18 cellular contexts compared by ENCODE assay signal in genomic region chr16:31132979-31133599, GRCh38. TPM values are rescaled to one million over a fixed set of nuclear protein-coding genes. Genes with fewer than 3 reads are reported as not detected.
DNase-seq lines count a peak whose midpoint lies in the region; ATAC-seq and TF ChIP-seq lines count a peak whose summit lies in the region.
"Had no signal": no experiment of that assay in that cellular context is flagged by ENCODE, and none has a peak within 500 bp of the region (broad histone marks: within the 10 kb centered on the region; RNA-seq: fewer than 3 reads in every experiment).

No MANE protein-coding gene starts in this region.

- no peak for TF ChIP-seq CTCF in breast epithelium (IDR thresholded peaks at IDR 0.05)

- H3K18ac ChIP-seq in mesenchymal stem cell (ENCODE audit: low read depth in 1 of 2, low read length in 2 of 2): no peak overlapping the region

- H3K27me3 ChIP-seq in H7 (ENCODE audit: control insufficient read depth, insufficient read depth, low read length) (no peaks in the 10 kb centered on the region), breast epithelium (no peaks in the 10 kb centered on the region), mesenchymal stem cell (ENCODE audit: control insufficient read depth in 1 of 2, insufficient read depth in 1 of 2, low read length in 2 of 2) (peaks cover 8 to 13% of the 10 kb centered on the region in 2 experiments)

- no peak overlapping the region for H2AFZ ChIP-seq in mesenchymal stem cell (ENCODE audit: low read depth, low read length)

- ATAC-seq in stimulated activated naive B cell treated with anti-CD40 and anti-IgM and Interleukin-4, amounts not matched to agents 10 μg/mL and 1 μg/mL and 100 μg/mL, for 72 hours (replicated peaks): no peak
- ATAC-seq in HG03442 (IDR thresholded peaks at IDR 0.05; ENCODE audit: unreplicated experiment) (no peak), GM19328 (IDR thresholded peaks at IDR 0.05; ENCODE audit: unreplicated experiment) (no peak)
- ATAC-seq: sciatic nerve had no signal

- peak overlapping the region; percentile 10 for H3K27ac Mint-ChIP-seq in stimulated activated naive B cell treated with anti-CD40 and anti-IgM and Interleukin-4, amounts not matched to agents 10 μg/mL and 1 μg/mL and 100 μg/mL, for 72 hours

- TF ChIP-seq POLR2A in breast epithelium (IDR thresholded peaks at IDR 0.05): no peak

- no peak overlapping the region for H3K4me2 ChIP-seq in mesenchymal stem cell (ENCODE audit: low read length, poor library complexity, severe bottlenecking)
- H3K4me2 ChIP-seq: SK-N-SH had no signal

- DNase-seq in H7 (peak; percentile 36), breast epithelium (ENCODE audit: low spot score in 2 of 2) (no peak), mesenchymal stem cell (no peak), anterior cingulate cortex (lab: John Stamatoyannopoulos, UW) (no peak), NCI-H2196 (lab: John Stamatoyannopoulos, UW; ENCODE audit: unreplicated experiment) (no peak)
- DNase-seq in stimulated activated naive B cell treated with anti-CD40 and anti-IgM and Interleukin-4, amounts not matched to agents 10 μg/mL and 1 μg/mL and 100 μg/mL, for 72 hours: no peak
- DNase-seq: activated gamma-delta T cell treated with Interleukin-2 at 50 U/mL for 16 hours; IMR-90; NCI-H2029; occipital lobe; SK-N-SH; stimulated activated CD4-positive, alpha-beta T cell treated with anti-CD3 and anti-CD28 coated beads, Interleukin-1b, Interleukin-23, amount 100 ng/mL, for 48 hours had no signal

- H3K9me3 Mint-ChIP-seq in stimulated activated naive B cell treated with anti-CD40 and anti-IgM and Interleukin-4, amounts not matched to agents 10 μg/mL and 1 μg/mL and 100 μg/mL, for 72 hours: no peaks in the 10 kb centered on the region

- H3K4me1 ChIP-seq in breast epithelium (peaks cover 4 to 50% of the 10 kb centered on the region in 2 donors), mesenchymal stem cell (ENCODE audit: control insufficient read depth, insufficient read depth, low read depth, low read length) (peaks cover 4% of the 10 kb centered on the region)

- H3K27me3 Mint-ChIP-seq in stimulated activated naive B cell treated with anti-CD40 and anti-IgM and Interleukin-4, amounts not matched to agents 10 μg/mL and 1 μg/mL and 100 μg/mL, for 72 hours: no peaks in the 10 kb centered on the region

- no peak overlapping the region for H2BK120ac ChIP-seq in mesenchymal stem cell (ENCODE audit: low read depth, low read length)

- H3K4ac ChIP-seq in mesenchymal stem cell (ENCODE audit: low read depth in 1 of 2, low read length in 2 of 2): no peak overlapping the region

- H4K8ac ChIP-seq in mesenchymal stem cell (ENCODE audit: low read length): peak overlapping the region; percentile 52

- no peak overlapping the region for H3K4me3 Mint-ChIP-seq in stimulated activated naive B cell treated with anti-CD40 and anti-IgM and Interleukin-4, amounts not matched to agents 10 μg/mL and 1 μg/mL and 100 μg/mL, for 72 hours

- H3K36me3 ChIP-seq in H7 (replicated peaks; ENCODE audit: control insufficient read depth, insufficient read depth, low read length): peaks cover 13% of the 10 kb centered on the region
- H3K36me3 ChIP-seq in breast epithelium: no peaks in the 10 kb centered on the region
- peaks cover 20 to 47% of the 10 kb centered on the region in 2 experiments for H3K36me3 ChIP-seq in mesenchymal stem cell (ENCODE audit: control insufficient read depth in 1 of 2, insufficient read depth in 2 of 2, low read depth in 1 of 2, low read length in 2 of 2)

- intact Hi-C loops in breast epithelium (cut with DNase I; ENCODE audit: low total_unique reads): no loop called here

- H3K9me3 ChIP-seq in breast epithelium: no peaks in the 10 kb centered on the region
- no peaks in the 10 kb centered on the region for H3K9me3 ChIP-seq in mesenchymal stem cell (ENCODE audit: control insufficient read depth, low read length)
- H3K9me3 ChIP-seq: esophagus muscularis mucosa, SK-N-SH had no signal

- no peak overlapping the region for H4K91ac ChIP-seq in mesenchymal stem cell (ENCODE audit: low read length)

- H2BK12ac ChIP-seq in mesenchymal stem cell (ENCODE audit: low read length in 2 of 2): no peak overlapping the region

- H3K27ac ChIP-seq in breast epithelium: peak overlapping the region; percentile 95
- H3K27ac ChIP-seq in mesenchymal stem cell (ENCODE audit: low read length, poor library complexity, severe bottlenecking): no peak overlapping the region
- H3K27ac ChIP-seq: esophagus muscularis mucosa had no signal

- H3K36me3 Mint-ChIP-seq in stimulated activated naive B cell treated with anti-CD40 and anti-IgM and Interleukin-4, amounts not matched to agents 10 μg/mL and 1 μg/mL and 100 μg/mL, for 72 hours: peaks cover 22 to 31% of the 10 kb centered on the region in 2 donors

- H3K79me1 ChIP-seq in mesenchymal stem cell (replicated peaks; ENCODE audit: low read length, poor library complexity, severe bottlenecking): no peaks in the 10 kb centered on the region

- H3K4me3 ChIP-seq in H7 (ENCODE audit: insufficient read depth, low read depth, low read length) (no peak overlapping the region), breast epithelium (peak overlapping the region in 1 of 3 donors; percentile 68), mesenchymal stem cell (ENCODE audit: insufficient read depth in 1 of 2, low read depth in 1 of 2, low read length in 2 of 2) (no peak overlapping the region)
- H3K4me3 ChIP-seq: esophagus muscularis mucosa had no signal

- H3K23ac ChIP-seq in mesenchymal stem cell (ENCODE audit: low read length in 2 of 2): no peak overlapping the region

- no peak overlapping the region for H2BK15ac ChIP-seq in mesenchymal stem cell (ENCODE audit: low read depth, poor library complexity, severe bottlenecking)

- H2BK5ac ChIP-seq in mesenchymal stem cell (ENCODE audit: low read depth, low read length, poor library complexity, severe bottlenecking): no peak overlapping the region

- peaks cover 1 to 6% of the 10 kb centered on the region in 2 donors for H3K4me1 Mint-ChIP-seq in stimulated activated naive B cell treated with anti-CD40 and anti-IgM and Interleukin-4, amounts not matched to agents 10 μg/mL and 1 μg/mL and 100 μg/mL, for 72 hours

- no peak overlapping the region for H2AK5ac ChIP-seq in mesenchymal stem cell (ENCODE audit: low read length, severe bottlenecking)

- H3K9ac ChIP-seq in mesenchymal stem cell (ENCODE audit: low read length): no peak overlapping the region
- H3K9ac ChIP-seq: SK-N-SH had no signal

- H3K14ac ChIP-seq in mesenchymal stem cell (ENCODE audit: low read length in 2 of 2): no peak overlapping the region

- WGBS in mesenchymal stem cell: 82% methylated on average over 7 of the region's 7 CpGs

RNA-seq across cellular contexts. Expression of gene PRSS8, which starts 2.4 kb away (rescaled TPM):
- total RNA-seq in H7 (2014; rRNA removed; shearing (Covaris generic)): 57.1 and 65.4 TPM in 2 replicates
- 10 to 100 TPM in 2 of 3 donors, not detected in 1; 23.6 to 54.4 TPM for total RNA-seq in breast epithelium
- polyA plus RNA-seq in mesenchymal stem cell (2013, experiment 1 of 2): not detected
- not detected for polyA plus RNA-seq in mesenchymal stem cell (2013, experiment 2 of 2)
- total RNA-seq: G401, IMR-90, NCI-H460, occipital lobe, sciatic nerve had no signal
- polyA plus RNA-seq: IMR-90 had no signal

RNA-seq across cellular contexts. Expression of gene KAT8, which starts 15.6 kb away (rescaled TPM):
- 61.7 and 77.2 TPM in 2 replicates for total RNA-seq in H7 (2014; rRNA removed; shearing (Covaris generic))
- 10 to 100 TPM; 53.6 to 85.0 (median 67.8) TPM for total RNA-seq in breast epithelium
- polyA plus RNA-seq in mesenchymal stem cell (2013, experiment 1 of 2): 21.2 TPM
- polyA plus RNA-seq in mesenchymal stem cell (2013, experiment 2 of 2): 20.3 TPM

RNA-seq across cellular contexts. Expression of gene PRSS36, which starts 16.8 kb away (rescaled TPM):
- 0.59 and 1.1 TPM in 2 replicates for total RNA-seq in H7 (2014; rRNA removed; shearing (Covaris generic))
- 1 to 10 TPM in 2 of 3 donors, under 1 TPM in 1; 0.98 to 8.3 (median 2.0) TPM for total RNA-seq in breast epithelium
- polyA plus RNA-seq in mesenchymal stem cell (2013, experiment 1 of 2): 0.29 TPM
- 0.14 TPM for polyA plus RNA-seq in mesenchymal stem cell (2013, experiment 2 of 2)
- total RNA-seq: G401, NCI-H460, occipital lobe had no signal

RNA-seq across cellular contexts. Expression of gene BCKDK, which starts 24.9 kb away (rescaled TPM):
- total RNA-seq in H7 (2014; rRNA removed; shearing (Covaris generic)): 52.7 and 64.0 TPM in 2 replicates
- total RNA-seq in breast epithelium: 10 to 100 TPM; 31.8 to 33.6 (median 33.5) TPM
- polyA plus RNA-seq in mesenchymal stem cell (2013, experiment 1 of 2): 43.8 TPM
- polyA plus RNA-seq in mesenchymal stem cell (2013, experiment 2 of 2): 43.8 TPM

RNA-seq across cellular contexts. Expression of gene VKORC1, which starts 38.5 kb away (rescaled TPM):
- total RNA-seq in H7 (2014; rRNA removed; shearing (Covaris generic)): 127 and 135 TPM in 2 replicates
- 100 to 1,000 TPM in 1 of 3 donors, 10 to 100 TPM in 2; 82.6 to 143 (median 86.3) TPM for total RNA-seq in breast epithelium
- 237 TPM for polyA plus RNA-seq in mesenchymal stem cell (2013, experiment 1 of 2)
- 255 TPM for polyA plus RNA-seq in mesenchymal stem cell (2013, experiment 2 of 2)
